In the genomic region with DNA sequence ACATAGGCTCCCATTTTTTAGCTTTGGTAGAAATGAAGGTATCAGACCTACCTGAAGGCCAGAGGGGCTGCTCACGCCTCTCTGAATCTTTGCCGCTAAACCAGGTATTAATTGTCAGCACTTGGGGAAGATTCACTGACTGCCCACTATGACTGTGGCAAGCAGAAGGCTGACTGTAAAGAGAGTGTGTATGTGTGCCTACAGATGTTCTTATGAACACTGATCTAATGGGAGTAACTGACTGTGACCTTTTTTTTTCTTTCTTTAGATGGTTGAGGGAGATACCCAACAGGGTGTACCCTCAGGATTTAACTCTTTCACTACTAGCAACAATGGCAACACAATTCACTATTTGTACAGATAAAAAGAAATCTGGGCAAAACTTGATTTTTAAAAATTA, we compare ENCODE assay signal across 36 cellular contexts. TPM values are rescaled to one million over a fixed set of nuclear protein-coding genes. Genes with fewer than 3 reads are reported as not detected.
"Had no signal": no experiment of that assay in that cellular context is flagged by ENCODE, and none has a peak within 500 bp of the region (broad histone marks: within the 10 kb centered on the region; RNA-seq: fewer than 3 reads in every experiment).

A gene (minus strand): TSS at position 186 of the 400 bp plus-strand sequence. CDS start 4,068 bp downstream, outside the sequence.

- H3K4me3 Mint-ChIP-seq: activated CD4-positive, alpha-beta memory T cell treated with anti-CD3 and anti-CD28 coated beads for 36 hours; activated CD4-positive, alpha-beta T cell treated with anti-CD3 and anti-CD28 coated beads, Interleukin-2, amount 10 ng/mL, durations not matched to agents 24 days and 14 days; activated naive CD4-positive, alpha-beta T cell treated with anti-CD3 and anti-CD28 coated beads for 36 hours; activated naive CD8-positive, alpha-beta T cell treated with anti-CD3 and anti-CD28 coated beads, Interleukin-2, amount 10 ng/mL, durations not matched to agents 7 days and 5 days; activated T-helper 1 cell treated with anti-CD3 and anti-CD28 coated beads, Interleukin-12 subunit alpha, Interleukin-12 subunit beta, Interleukin-2, Interleukin-4 antibody, amounts not matched to agents 30 ng/mL and 10 ng/mL and 1 ng/mL, durations not matched to agents 14 hours and 24 hours and 36 hours; T-helper 2 cell treated with Interferon-gamma antibody and Interleukin-4, amounts not matched to agents 5 μg/mL and 100 μg/mL, for 36 hours had no signal

- H3K9me3 ChIP-seq: gastroesophageal sphincter, psoas muscle, suprapubic skin, transverse colon had no signal

- DNase-seq: activated CD4-positive, alpha-beta memory T cell treated with anti-CD3 and anti-CD28 coated beads for 36 hours; activated CD4-positive, alpha-beta T cell treated with anti-CD3 and anti-CD28 coated beads, Interleukin-2, amount 10 ng/mL, durations not matched to agents 24 days and 14 days; activated CD8-positive, alpha-beta memory T cell treated with anti-CD3 and anti-CD28 coated beads, Interleukin-2, amount 50 U/mL, for 4 hours; activated effector memory CD4-positive, alpha-beta T cell treated with anti-CD3 and anti-CD28 coated beads, Interleukin-2, amount 50 U/mL, for 16 hours; activated naive CD4-positive, alpha-beta T cell treated with anti-CD3 and anti-CD28 coated beads for 36 hours; activated naive CD8-positive, alpha-beta T cell treated with anti-CD3 and anti-CD28 coated beads, Interleukin-2, amount 10 ng/mL, durations not matched to agents 7 days and 5 days; activated T-cell treated with anti-CD3 and anti-CD28 coated beads, Interleukin-2, amount 50 U/mL, for 1 hour; brain microvascular endothelial cell; dorsolateral prefrontal cortex; effector memory CD4-positive, alpha-beta T cell; head of caudate nucleus; hippocampal formation; kidney; left colon; mammary epithelial cell; nucleus accumbens; psoas muscle; stimulated activated CD4-positive, alpha-beta T cell treated with anti-CD3 and anti-CD28 coated beads, Interleukin-2, amount 100 ng/mL, for 24 hours; stimulated activated naive CD4-positive, alpha-beta T cell; transverse colon; WERI-Rb-1 had no signal

- H3K9me3 Mint-ChIP-seq: activated CD4-positive, alpha-beta memory T cell treated with anti-CD3 and anti-CD28 coated beads for 36 hours; activated CD4-positive, alpha-beta T cell treated with anti-CD3 and anti-CD28 coated beads, Interleukin-2, amount 10 ng/mL, durations not matched to agents 24 days and 14 days; activated naive CD4-positive, alpha-beta T cell treated with anti-CD3 and anti-CD28 coated beads for 36 hours; activated naive CD8-positive, alpha-beta T cell treated with anti-CD3 and anti-CD28 coated beads, Interleukin-2, amount 10 ng/mL, durations not matched to agents 7 days and 5 days; activated T-helper 1 cell treated with anti-CD3 and anti-CD28 coated beads, Interleukin-12 subunit alpha, Interleukin-12 subunit beta, Interleukin-2, Interleukin-4 antibody, amounts not matched to agents 30 ng/mL and 10 ng/mL and 1 ng/mL, durations not matched to agents 14 hours and 24 hours and 36 hours; T-helper 2 cell treated with Interferon-gamma antibody and Interleukin-4, amounts not matched to agents 5 μg/mL and 100 μg/mL, for 36 hours had no signal

- H3K79me2 ChIP-seq: parathyroid adenoma had no signal

- H3K27ac ChIP-seq: brain microvascular endothelial cell, coronary artery, dorsolateral prefrontal cortex, gastroesophageal sphincter, parathyroid adenoma, psoas muscle, suprapubic skin, transverse colon, WERI-Rb-1 had no signal

- H3K36me3 Mint-ChIP-seq: activated CD4-positive, alpha-beta memory T cell treated with anti-CD3 and anti-CD28 coated beads for 36 hours; activated naive CD8-positive, alpha-beta T cell treated with anti-CD3 and anti-CD28 coated beads, Interleukin-2, amount 10 ng/mL, durations not matched to agents 7 days and 5 days had no signal

- H3K27ac Mint-ChIP-seq: activated CD4-positive, alpha-beta memory T cell treated with anti-CD3 and anti-CD28 coated beads for 36 hours; activated CD4-positive, alpha-beta T cell treated with anti-CD3 and anti-CD28 coated beads, Interleukin-2, amount 10 ng/mL, durations not matched to agents 24 days and 14 days; activated naive CD4-positive, alpha-beta T cell treated with anti-CD3 and anti-CD28 coated beads for 36 hours; activated naive CD8-positive, alpha-beta T cell treated with anti-CD3 and anti-CD28 coated beads, Interleukin-2, amount 10 ng/mL, durations not matched to agents 7 days and 5 days; activated T-helper 1 cell treated with anti-CD3 and anti-CD28 coated beads, Interleukin-12 subunit alpha, Interleukin-12 subunit beta, Interleukin-2, Interleukin-4 antibody, amounts not matched to agents 30 ng/mL and 10 ng/mL and 1 ng/mL, durations not matched to agents 14 hours and 24 hours and 36 hours; T-helper 2 cell treated with Interferon-gamma antibody and Interleukin-4, amounts not matched to agents 5 μg/mL and 100 μg/mL, for 36 hours had no signal

- H2AFZ ChIP-seq: parathyroid adenoma had no signal

- H3K4me3 ChIP-seq: coronary artery, dorsolateral prefrontal cortex, gastroesophageal sphincter, psoas muscle, smooth muscle cell, suprapubic skin, transverse colon had no signal

- H3K27me3 ChIP-seq: brain microvascular endothelial cell, gastroesophageal sphincter, suprapubic skin, transverse colon had no signal

- ATAC-seq: activated CD4-positive, CD25-positive, alpha-beta regulatory T cell treated with anti-CD3 and anti-CD28 coated beads, Interleukin-2, amount 50 U/mL, for 24 hours; gastroesophageal sphincter; left colon; psoas muscle had no signal

- H3K36me3 ChIP-seq: brain microvascular endothelial cell, gastroesophageal sphincter, suprapubic skin, transverse colon, WERI-Rb-1 had no signal

- H3K9ac ChIP-seq: parathyroid adenoma had no signal

- H3K4me2 ChIP-seq: smooth muscle cell had no signal

RNA-seq across cellular contexts. Expression of the gene that starts here (rescaled TPM):
- total RNA-seq: activated CD4-positive, alpha-beta memory T cell treated with anti-CD3 and anti-CD28 coated beads for 36 hours; activated CD4-positive, alpha-beta T cell treated with anti-CD3 and anti-CD28 coated beads, Interleukin-2, amount 10 ng/mL, durations not matched to agents 24 days and 14 days; activated CD8-positive, alpha-beta memory T cell treated with anti-CD3 and anti-CD28 coated beads for 36 hours; activated naive CD4-positive, alpha-beta T cell treated with anti-CD3 and anti-CD28 coated beads for 36 hours; activated naive CD8-positive, alpha-beta T cell treated with anti-CD3 and anti-CD28 coated beads, Interleukin-2, amount 10 ng/mL, durations not matched to agents 7 days and 5 days; activated T-helper 1 cell treated with anti-CD3 and anti-CD28 coated beads, Interleukin-12 subunit alpha, Interleukin-12 subunit beta, Interleukin-2, Interleukin-4 antibody, amounts not matched to agents 30 ng/mL and 10 ng/mL and 1 ng/mL, durations not matched to agents 14 hours and 24 hours and 36 hours; astrocyte; cardiac septum; cerebellum; fibroblast of lung; fibroblast of villous mesenchyme; gastroesophageal sphincter; kidney; left colon; mammary epithelial cell; mucosa of gallbladder; psoas muscle; smooth muscle cell; suprapubic skin; transverse colon had no signal
